In the genomic region with DNA sequence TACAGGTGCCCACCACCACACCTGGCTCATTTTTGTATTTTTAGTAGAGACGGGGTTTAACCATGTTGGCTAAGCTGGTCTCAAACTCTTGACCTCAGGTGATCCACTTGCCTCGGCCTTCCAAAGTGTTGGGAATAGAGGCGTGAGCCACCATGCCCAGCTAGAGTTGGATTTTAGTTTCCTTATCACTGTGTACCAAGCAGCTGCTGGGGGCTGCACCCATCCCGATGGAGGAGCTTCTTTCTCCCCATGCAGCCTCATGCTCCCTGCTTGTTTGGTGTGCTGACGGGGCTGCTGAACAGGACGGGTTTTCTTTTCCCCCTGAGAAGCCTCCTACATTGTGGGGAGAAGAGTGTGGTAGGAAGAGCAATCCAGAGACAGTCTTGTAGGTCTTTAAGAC, we compare ENCODE assay signal across 22 cellular contexts.
"Had no signal": no experiment of that assay in that cellular context is flagged by ENCODE, and none has a peak within 500 bp of the region (broad histone marks: within the 10 kb centered on the region; RNA-seq: fewer than 3 reads in every experiment).

No MANE protein-coding gene starts in this region.

- H3K27ac ChIP-seq: coronary artery, dorsolateral prefrontal cortex, esophagus muscularis mucosa, foreskin keratinocyte, gastroesophageal sphincter, heart left ventricle, hepatocyte, left lung, lower lobe of right lung had no signal

- FAIRE-seq: colon, endothelial cell of umbilical vein, frontal cortex, keratinocyte had no signal

- DNase-seq: dermis blood vessel endothelial cell; dorsolateral prefrontal cortex; effector CD4-positive, alpha-beta T cell; effector memory CD4-positive, alpha-beta T cell; foreskin keratinocyte; heart left ventricle; hypothalamus; immature natural killer cell; left cardiac atrium; left lung; left ventricle myocardium superior; lower lobe of right lung; mesenchymal stem cell; midbrain had no signal

- H3K4me3 ChIP-seq: coronary artery, dorsolateral prefrontal cortex, esophagus muscularis mucosa, gastroesophageal sphincter, heart left ventricle, hepatocyte, left lung, lower lobe of right lung had no signal

- H2AFZ ChIP-seq: hepatocyte had no signal

- H3K4me1 ChIP-seq: esophagus muscularis mucosa, foreskin keratinocyte, gastroesophageal sphincter, heart left ventricle, left lung, lower lobe of right lung had no signal

- H3K36me3 ChIP-seq: left lung, lower lobe of right lung had no signal

- H3K27me3 ChIP-seq: dorsolateral prefrontal cortex, esophagus muscularis mucosa, foreskin keratinocyte, gastroesophageal sphincter, heart left ventricle, hepatocyte, left lung had no signal

- H3K9me3 ChIP-seq: esophagus muscularis mucosa, gastroesophageal sphincter, heart left ventricle, left lung, lower lobe of right lung had no signal

- H3K4me2 ChIP-seq: hepatocyte had no signal
